Comparison of ENCODE assay signal across 23 cellular contexts in the genomic region with DNA sequence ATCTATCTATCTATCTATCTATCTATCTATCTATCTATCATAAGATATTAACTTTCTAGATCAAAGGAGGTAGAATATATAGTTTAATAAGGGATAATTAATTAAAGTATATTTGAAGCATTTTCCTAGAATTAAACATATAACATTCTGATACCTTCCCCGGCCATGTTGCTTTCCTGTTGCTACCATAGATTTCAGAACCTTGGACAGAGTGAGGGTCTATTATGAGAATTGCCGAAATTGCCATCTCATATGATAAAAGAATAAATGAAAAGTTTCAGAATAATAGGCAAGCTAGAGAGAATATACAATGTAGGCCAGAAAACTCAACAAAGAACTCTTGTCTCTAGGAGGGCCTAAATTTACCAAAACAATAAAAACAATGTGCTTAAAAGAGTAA.
DNase-seq lines count a peak whose midpoint lies in the region; ATAC-seq and TF ChIP-seq lines count a peak whose summit lies in the region.
"Had no signal": no experiment of that assay in that cellular context is flagged by ENCODE, and none has a peak within 500 bp of the region (broad histone marks: within the 10 kb centered on the region; RNA-seq: fewer than 3 reads in every experiment).

No MANE protein-coding gene starts in this region.

- TF ChIP-seq RAD21 in Ishikawa (IDR thresholded peaks at IDR 0.05; ENCODE audit: low read depth) = no peak

- H3K9me3 Mint-ChIP-seq in GM23338 = no peaks in the 10 kb centered on the region

- no peak overlapping the region for H3K4me2 ChIP-seq in GM23338
- H3K4me2 ChIP-seq: BLaER1 had no signal

- no peak overlapping the region for H3K27ac Mint-ChIP-seq in GM23338
- H3K27ac Mint-ChIP-seq: CD14-positive monocyte; CD4-positive, alpha-beta memory T cell; CD4-positive, CD25-positive, alpha-beta regulatory T cell; CD8-positive, alpha-beta memory T cell had no signal

- H3K9me2 ChIP-seq in GM23338 (ENCODE audit: insufficient read depth) = peaks cover 6% of the 10 kb centered on the region; the same call in 1 of the 2 replicates

- DNase-seq in GM23338 (ENCODE audit: low spot score) = peak; percentile 5
- peak; percentile 8 for DNase-seq in left kidney (ENCODE audit: low read depth, low spot score)
- DNase-seq: 8988T; ACHN; BE2C; C1 segment of cervical spinal cord; CD4-positive, alpha-beta memory T cell; CD4-positive, CD25-positive, alpha-beta regulatory T cell; CD8-positive, alpha-beta memory T cell; COR-L47; DMS 273 treated with DMSO at 0.1 percent for 48 hours; DMS153; DMS53; DMS79; DND-41; EL; GDM1 had no signal

- no peaks in the 10 kb centered on the region for H3K27me3 ChIP-seq in GM23338 (ENCODE audit: insufficient read depth)
- H3K27me3 ChIP-seq: BE2C, BLaER1 had no signal

- no peak overlapping the region for H3K4me3 ChIP-seq in GM23338
- H3K4me3 ChIP-seq: BLaER1, GM12878 had no signal

- no peaks in the 10 kb centered on the region for H3K79me2 ChIP-seq in GM23338 (replicated peaks; ENCODE audit: insufficient read depth)

- H3K36me3 Mint-ChIP-seq in GM23338 (ENCODE audit: low read depth) = no peaks in the 10 kb centered on the region
- H3K36me3 Mint-ChIP-seq: CD14-positive monocyte; CD4-positive, alpha-beta memory T cell; CD4-positive, CD25-positive, alpha-beta regulatory T cell; CD8-positive, alpha-beta memory T cell had no signal

- H2AFZ ChIP-seq in GM23338 = no peak overlapping the region

- no peak for TF ChIP-seq CTCF in GM23338 (conservative IDR thresholded peaks at IDR 0.05; ENCODE audit: low read depth in 2 of 2)

- H3K4me1 ChIP-seq in GM23338 (ENCODE audit: insufficient read depth) = no peaks in the 10 kb centered on the region
- H3K4me1 ChIP-seq: BE2C, BLaER1 had no signal

- no peaks in the 10 kb centered on the region; the same call in 2 of the 3 replicates for H3K4me1 Mint-ChIP-seq in GM23338
- H3K4me1 Mint-ChIP-seq: CD14-positive monocyte; CD4-positive, alpha-beta memory T cell; CD4-positive, CD25-positive, alpha-beta regulatory T cell; CD8-positive, alpha-beta memory T cell had no signal

- ATAC-seq in GM23338 (no peak), HG03439 (IDR thresholded peaks at IDR 0.05; ENCODE audit: unreplicated experiment) (no peak), HG03432 (IDR thresholded peaks at IDR 0.05; ENCODE audit: unreplicated experiment) (no peak)
- ATAC-seq: GM12878 had no signal

- no peaks in the 10 kb centered on the region for H4K20me1 ChIP-seq in GM23338 (replicated peaks; ENCODE audit: insufficient read depth)
- H4K20me1 ChIP-seq: BLaER1 had no signal

- H3F3A ChIP-seq in GM23338 (replicated peaks; ENCODE audit: low read depth) = no peaks in the 10 kb centered on the region

- H3K36me3 ChIP-seq in GM23338 (ENCODE audit: insufficient read depth) = no peaks in the 10 kb centered on the region
- H3K36me3 ChIP-seq: BE2C, BLaER1 had no signal

- TF ChIP-seq EP300 in Ishikawa (IDR thresholded peaks at IDR 0.05; ENCODE audit: borderline replicate concordance) = no peak

- no peak overlapping the region for H3K27ac ChIP-seq in GM23338 (ENCODE audit: low read depth)
- H3K27ac ChIP-seq: BLaER1 had no signal

- no peak overlapping the region for H3K4me3 Mint-ChIP-seq in GM23338
- H3K4me3 Mint-ChIP-seq: CD14-positive monocyte; CD4-positive, alpha-beta memory T cell; CD4-positive, CD25-positive, alpha-beta regulatory T cell; CD8-positive, alpha-beta memory T cell had no signal

- no peaks in the 10 kb centered on the region for H3K27me3 Mint-ChIP-seq in GM23338 (ENCODE audit: insufficient read depth, low read depth, poor library complexity)
- H3K27me3 Mint-ChIP-seq: CD4-positive, alpha-beta memory T cell; CD4-positive, CD25-positive, alpha-beta regulatory T cell; CD8-positive, alpha-beta memory T cell had no signal

TF ChIP-seq in GM23338, 12 proteins besides CTCF, POLR2A, EP300 and RAD21:
- no peak for TF ChIP-seq STAT1 (IDR thresholded peaks at IDR 0.05; ENCODE audit: unreplicated experiment)
- TF ChIP-seq, protein P1, sequence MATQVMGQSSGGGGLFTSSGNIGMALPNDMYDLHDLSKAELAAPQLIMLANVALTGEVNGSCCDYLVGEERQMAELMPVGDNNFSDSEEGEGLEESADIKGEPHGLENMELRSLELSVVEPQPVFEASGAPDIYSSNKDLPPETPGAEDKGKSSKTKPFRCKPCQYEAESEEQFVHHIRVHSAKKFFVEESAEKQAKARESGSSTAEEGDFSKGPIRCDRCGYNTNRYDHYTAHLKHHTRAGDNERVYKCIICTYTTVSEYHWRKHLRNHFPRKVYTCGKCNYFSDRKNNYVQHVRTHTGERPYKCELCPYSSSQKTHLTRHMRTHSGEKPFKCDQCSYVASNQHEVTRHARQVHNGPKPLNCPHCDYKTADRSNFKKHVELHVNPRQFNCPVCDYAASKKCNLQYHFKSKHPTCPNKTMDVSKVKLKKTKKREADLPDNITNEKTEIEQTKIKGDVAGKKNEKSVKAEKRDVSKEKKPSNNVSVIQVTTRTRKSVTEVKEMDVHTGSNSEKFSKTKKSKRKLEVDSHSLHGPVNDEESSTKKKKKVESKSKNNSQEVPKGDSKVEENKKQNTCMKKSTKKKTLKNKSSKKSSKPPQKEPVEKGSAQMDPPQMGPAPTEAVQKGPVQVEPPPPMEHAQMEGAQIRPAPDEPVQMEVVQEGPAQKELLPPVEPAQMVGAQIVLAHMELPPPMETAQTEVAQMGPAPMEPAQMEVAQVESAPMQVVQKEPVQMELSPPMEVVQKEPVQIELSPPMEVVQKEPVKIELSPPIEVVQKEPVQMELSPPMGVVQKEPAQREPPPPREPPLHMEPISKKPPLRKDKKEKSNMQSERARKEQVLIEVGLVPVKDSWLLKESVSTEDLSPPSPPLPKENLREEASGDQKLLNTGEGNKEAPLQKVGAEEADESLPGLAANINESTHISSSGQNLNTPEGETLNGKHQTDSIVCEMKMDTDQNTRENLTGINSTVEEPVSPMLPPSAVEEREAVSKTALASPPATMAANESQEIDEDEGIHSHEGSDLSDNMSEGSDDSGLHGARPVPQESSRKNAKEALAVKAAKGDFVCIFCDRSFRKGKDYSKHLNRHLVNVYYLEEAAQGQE (IDR thresholded peaks at IDR 0.05; ENCODE audit: unreplicated experiment) = peak; percentile 64
- no peak for TF ChIP-seq ZNF331 (CRISPR knock-in tag; IDR thresholded peaks at IDR 0.05; ENCODE audit: low read depth)

TF ChIP-seq in Ishikawa, 13 proteins besides CTCF, POLR2A, EP300 and RAD21:
- TF ChIP-seq TCF12 (IDR thresholded peaks at IDR 0.05; ENCODE audit: low read depth) (no peak), YY1 (IDR thresholded peaks at IDR 0.05; ENCODE audit: low read depth) (no peak), NFIC (IDR thresholded peaks at IDR 0.05) (no peak), EGR1 (IDR thresholded peaks at IDR 0.05) (no peak), FOXM1 (IDR thresholded peaks at IDR 0.05; ENCODE audit: borderline replicate concordance, low read depth) (no peak)
- TF ChIP-seq, protein P2, sequence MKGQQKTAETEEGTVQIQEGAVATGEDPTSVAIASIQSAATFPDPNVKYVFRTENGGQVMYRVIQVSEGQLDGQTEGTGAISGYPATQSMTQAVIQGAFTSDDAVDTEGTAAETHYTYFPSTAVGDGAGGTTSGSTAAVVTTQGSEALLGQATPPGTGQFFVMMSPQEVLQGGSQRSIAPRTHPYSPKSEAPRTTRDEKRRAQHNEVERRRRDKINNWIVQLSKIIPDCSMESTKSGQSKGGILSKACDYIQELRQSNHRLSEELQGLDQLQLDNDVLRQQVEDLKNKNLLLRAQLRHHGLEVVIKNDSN (IDR thresholded peaks at IDR 0.05) = no peak
- TF ChIP-seq, protein P1 (IDR thresholded peaks at IDR 0.05; ENCODE audit: low read depth) = peak; percentile 76
